Comparison of ENCODE assay signal across 1 cellular context in genomic region chr7:2735744-2736143, GRCh38.
A peak's percentile ranks its signal among the peaks of the same experiment; 100 is the strongest.
TF ChIP-seq lines count a peak whose summit lies in the region.

No MANE protein-coding gene starts in this region.

TF ChIP-seq in K562, 482 proteins besides CTCF, POLR2A, EP300 and RAD21:
- TF ChIP-seq ZNF280A (IDR thresholded peaks at IDR 0.05; ENCODE audit: low read depth, partially characterized antibody) (no peak), CBFB (CRISPR knock-in tag; IDR thresholded peaks at IDR 0.05) (no peak), BMI1 (IDR thresholded peaks at IDR 0.05; ENCODE audit: low read length) (no peak), SIX5 (IDR thresholded peaks at IDR 0.05; ENCODE audit: borderline replicate concordance in 1 of 2, insufficient read depth in 1 of 2, low read depth in 1 of 2, low read length in 2 of 2) (no peak), RBM17 (IDR thresholded peaks at IDR 0.05; ENCODE audit: borderline replicate concordance, low read depth, low read length) (no peak), PKNOX1 (IDR thresholded peaks at IDR 0.05) (peak; percentile 67), L3MBTL2 (IDR thresholded peaks at IDR 0.05) (no peak)
